15 cellular contexts compared by ENCODE assay signal in the genomic region with DNA sequence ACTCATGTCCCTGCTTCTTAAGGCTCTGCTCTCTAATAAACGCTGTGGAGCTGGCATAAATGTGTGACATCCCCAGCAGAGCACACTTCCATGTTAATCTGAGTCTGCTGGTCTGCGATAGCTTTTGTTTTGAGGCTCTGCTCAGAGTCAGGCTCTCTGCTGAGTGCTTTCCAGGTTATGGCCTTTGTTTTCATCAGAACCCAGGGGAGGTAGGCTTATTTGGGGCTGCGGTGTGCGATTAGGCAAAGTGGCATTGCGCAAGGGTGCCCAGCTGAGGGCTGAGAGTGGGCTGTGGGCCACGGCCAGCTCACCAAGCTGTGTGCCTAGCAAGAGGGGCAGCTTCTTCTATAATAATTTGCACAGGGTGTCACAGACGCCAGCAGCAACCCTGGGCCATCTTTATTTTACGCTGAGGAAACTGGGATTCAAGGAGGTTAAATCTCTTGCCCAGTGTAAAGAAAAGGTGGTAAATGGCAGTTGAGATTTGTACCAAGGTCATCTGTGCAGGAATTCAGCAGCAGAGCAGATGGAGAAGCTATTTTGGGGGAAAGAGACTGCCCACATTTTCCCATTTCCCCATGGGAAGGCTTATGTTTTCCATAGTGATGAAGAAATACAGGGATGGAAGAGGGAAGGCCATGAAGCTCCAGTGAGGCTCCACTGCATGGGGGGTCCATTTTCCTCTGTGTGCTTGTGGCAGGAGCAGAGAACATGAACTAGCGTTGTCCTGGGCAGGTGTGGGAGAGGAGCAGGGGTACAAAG. TPM values are rescaled to one million over a fixed set of nuclear protein-coding genes. Genes with fewer than 3 reads are reported as not detected.
DNase-seq lines count a peak whose midpoint lies in the region; ATAC-seq, FAIRE-seq and TF ChIP-seq lines count a peak whose summit lies in the region.
"Had no signal": no experiment of that assay in that cellular context is flagged by ENCODE, and none has a peak within 500 bp of the region (broad histone marks: within the 10 kb centered on the region; RNA-seq: fewer than 3 reads in every experiment).

No MANE protein-coding gene starts in this region.

- H3K36me3 ChIP-seq in upper lobe of right lung (no peaks in the 10 kb centered on the region), small intestine (ENCODE audit: control insufficient read depth in 2 of 2, insufficient read depth in 2 of 2, low read length in 2 of 2) (peaks cover 0 to 3% of the 10 kb centered on the region in 2 donors)

- H3K27ac Mint-ChIP-seq in endothelial cell (ENCODE audit: unreplicated experiment) (no peak overlapping the region), mesothelial cell of epicardium (peak overlapping the region; percentile 97)
- H3K27ac Mint-ChIP-seq: activated CD4-positive, alpha-beta T cell treated with anti-CD3 and anti-CD28 coated beads, Interleukin-2, amount 10 ng/mL, durations not matched to agents 7 days and 5 days; stimulated activated naive CD8-positive, alpha-beta T cell treated with anti-CD3 and anti-CD28 coated beads, Interleukin-15, Interleukin-2, amounts not matched to agents 100 ng/mL and 50 ng/mL, for 24 hours had no signal

- no peak overlapping the region for H3K4me3 ChIP-seq in upper lobe of right lung
- H3K4me3 ChIP-seq in small intestine (ENCODE audit: low read depth in 1 of 2, low read length in 2 of 2) = no peak overlapping the region

- H3K36me3 Mint-ChIP-seq in endothelial cell (ENCODE audit: low read depth, unreplicated experiment) = peaks cover 3% of the 10 kb centered on the region
- H3K36me3 Mint-ChIP-seq in mesothelial cell of epicardium = peaks cover 1% of the 10 kb centered on the region

- H3K9me3 Mint-ChIP-seq in endothelial cell (ENCODE audit: unreplicated experiment) (no peaks in the 10 kb centered on the region), mesothelial cell of epicardium (no peaks in the 10 kb centered on the region)
- H3K9me3 Mint-ChIP-seq: activated CD4-positive, alpha-beta T cell treated with anti-CD3 and anti-CD28 coated beads, Interleukin-2, amount 10 ng/mL, durations not matched to agents 7 days and 5 days; stimulated activated naive CD8-positive, alpha-beta T cell treated with anti-CD3 and anti-CD28 coated beads, Interleukin-15, Interleukin-2, amounts not matched to agents 100 ng/mL and 50 ng/mL, for 24 hours had no signal

- TF ChIP-seq CTCF in endothelial cell (IDR thresholded peaks at IDR 0.05; ENCODE audit: unreplicated experiment) (no peak), mesothelial cell of epicardium (IDR thresholded peaks at IDR 0.05; ENCODE audit: unreplicated experiment) (no peak), upper lobe of right lung (IDR thresholded peaks at IDR 0.05) (no peak)

- no peaks in the 10 kb centered on the region for H3K27me3 ChIP-seq in upper lobe of right lung
- no peaks in the 10 kb centered on the region for H3K27me3 ChIP-seq in small intestine (ENCODE audit: control insufficient read depth in 2 of 2, insufficient read depth in 2 of 2, low read length in 2 of 2)

- ATAC-seq in upper lobe of right lung = peak; percentile 9

- intact Hi-C loops in upper lobe of right lung (cut with DNase I) = no loop called here

- H3K9me3 ChIP-seq in upper lobe of right lung (no peaks in the 10 kb centered on the region), small intestine (ENCODE audit: control insufficient read depth, low read depth) (no peaks in the 10 kb centered on the region)

- FAIRE-seq in small intestine (lab: Jason Lieb, UNC) = no peak
- FAIRE-seq: D721Med, keratinocyte had no signal

- H3K4me1 Mint-ChIP-seq in endothelial cell (ENCODE audit: unreplicated experiment) = peaks cover 29% of the 10 kb centered on the region
- peaks cover 15% of the 10 kb centered on the region for H3K4me1 Mint-ChIP-seq in mesothelial cell of epicardium
- H3K4me1 Mint-ChIP-seq: activated CD4-positive, alpha-beta T cell treated with anti-CD3 and anti-CD28 coated beads, Interleukin-2, amount 10 ng/mL, durations not matched to agents 7 days and 5 days had no signal

- H3K4me1 ChIP-seq in upper lobe of right lung = peaks cover 32% of the 10 kb centered on the region
- H3K4me1 ChIP-seq in small intestine (ENCODE audit: control insufficient read depth in 2 of 2, insufficient read depth in 1 of 2, low read depth in 1 of 2, low read length in 1 of 2) = no peaks in the 10 kb centered on the region

- H3K27ac ChIP-seq in upper lobe of right lung = peak overlapping the region; percentile 32
- H3K27ac ChIP-seq in small intestine (ENCODE audit: low read depth in 1 of 2, low read length in 1 of 2) = no peak overlapping the region

- WGBS in small intestine, 3 donors = 84 to 94% (median 91%) methylated on average over 9 of the region's 9 CpGs

- peaks cover 8% of the 10 kb centered on the region for H3K27me3 Mint-ChIP-seq in endothelial cell (ENCODE audit: unreplicated experiment)
- no peaks in the 10 kb centered on the region for H3K27me3 Mint-ChIP-seq in mesothelial cell of epicardium (ENCODE audit: low read depth)
- H3K27me3 Mint-ChIP-seq: activated CD4-positive, alpha-beta T cell treated with anti-CD3 and anti-CD28 coated beads, Interleukin-2, amount 10 ng/mL, durations not matched to agents 7 days and 5 days; stimulated activated naive CD8-positive, alpha-beta T cell treated with anti-CD3 and anti-CD28 coated beads, Interleukin-15, Interleukin-2, amounts not matched to agents 100 ng/mL and 50 ng/mL, for 24 hours had no signal

- DNase-seq in NOMO-1 treated with DMSO at 0.1 percent for 48 hours (lab: John Stamatoyannopoulos, UW; ENCODE audit: unreplicated experiment) = peak; percentile 65
- DNase-seq in endothelial cell (ENCODE audit: low spot score) = no peak
- no peak for DNase-seq in mesothelial cell of epicardium (ENCODE audit: low spot score in 2 of 2, unreplicated experiment in 2 of 2)
- DNase-seq in upper lobe of right lung = peak; percentile 71
- no peak for DNase-seq in DMS153 (lab: John Stamatoyannopoulos, UW)
- DNase-seq in T-helper 1 cell = no peak
- DNase-seq in small intestine = no peak
- DNase-seq: activated CD4-positive, alpha-beta T cell treated with anti-CD3 and anti-CD28 coated beads, Interleukin-2, amount 10 ng/mL, durations not matched to agents 7 days and 5 days; activated effector memory CD4-positive, alpha-beta T cell treated with anti-CD3 and anti-CD28 coated beads, Interleukin-2, amount 50 U/mL, for 16 hours; NCI-H1417 treated with DMSO at 0.1 percent for 48 hours; occipital lobe; stimulated activated CD4-positive, alpha-beta T cell treated with anti-CD3 and anti-CD28 coated beads, Interleukin-4, amount 100 ng/mL, for 4 hours had no signal

- peak overlapping the region; percentile 70 for H3K4me3 Mint-ChIP-seq in endothelial cell (ENCODE audit: unreplicated experiment)
- no peak overlapping the region for H3K4me3 Mint-ChIP-seq in mesothelial cell of epicardium
- H3K4me3 Mint-ChIP-seq: activated CD4-positive, alpha-beta T cell treated with anti-CD3 and anti-CD28 coated beads, Interleukin-2, amount 10 ng/mL, durations not matched to agents 7 days and 5 days; stimulated activated naive CD8-positive, alpha-beta T cell treated with anti-CD3 and anti-CD28 coated beads, Interleukin-15, Interleukin-2, amounts not matched to agents 100 ng/mL and 50 ng/mL, for 24 hours had no signal

RNA-seq across cellular contexts. Expression of gene MRPL33, which starts 25.7 kb away (rescaled TPM):
- total RNA-seq in endothelial cell (ENCODE audit: unreplicated experiment) (52.0 TPM), mesothelial cell of epicardium (48.3 to 54.5 TPM (median 54.4 TPM) in 3 replicates), upper lobe of right lung (79.4 TPM)
- polyA plus RNA-seq in small intestine = 100 to 1,000 TPM; 118 to 156 (median 137) TPM

Comparison
In these comparisons a context has a peak if more than half of its experiments do, and no peak if none do; other contexts are left out.
1. DNase-seq: peak in NOMO-1 treated with DMSO at 0.1 percent for 48 hours (single experiment) and upper lobe of right lung (single experiment); none in endothelial cell (single experiment), mesothelial cell of epicardium (0 of 2), DMS153 (single experiment), T-helper 1 cell (0 of 5) and small intestine (single experiment).